In genomic region chr11:42265072-42265471, GRCh38 we compare ENCODE assay signal across 1 cellular context.
TF ChIP-seq lines count a peak whose summit lies in the region.

No MANE protein-coding gene starts in this region.

TF ChIP-seq in GM12878, 131 proteins besides CTCF, POLR2A, EP300 and RAD21:
- TF ChIP-seq RAD51 (IDR thresholded peaks at IDR 0.05) (peak; percentile 19; the same call in 1 of the 2 replicates), NFXL1 (IDR thresholded peaks at IDR 0.05; ENCODE audit: borderline replicate concordance) (no peak)
